ENCODE assay signal across 17 cellular contexts in the genomic region with DNA sequence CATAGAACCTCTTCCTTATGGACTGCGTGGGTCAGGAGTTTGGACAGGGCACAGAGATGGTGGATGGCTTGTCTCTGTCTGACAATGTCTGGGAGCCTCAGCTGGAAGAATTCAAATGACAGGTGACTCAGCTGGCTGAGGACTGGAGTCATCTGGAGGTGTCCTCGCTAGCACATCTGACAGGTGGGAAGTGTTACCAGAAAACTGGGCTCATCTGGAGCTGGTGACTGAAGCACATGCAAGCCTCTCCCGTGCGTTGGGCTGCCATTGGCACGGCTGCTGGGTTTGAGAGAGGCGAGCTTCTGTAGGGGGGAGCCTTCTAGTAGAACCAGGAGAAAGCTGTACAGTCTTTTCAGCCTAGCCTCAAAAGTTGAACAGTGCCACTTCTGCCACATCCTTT.
A peak's percentile ranks its signal among the peaks of the same experiment; 100 is the strongest.
DNase-seq lines count a peak whose midpoint lies in the region; ATAC-seq and TF ChIP-seq lines count a peak whose summit lies in the region.
"Had no signal": no experiment of that assay in that cellular context is flagged by ENCODE, and none has a peak within 500 bp of the region (broad histone marks: within the 10 kb centered on the region; RNA-seq: fewer than 3 reads in every experiment).

No MANE protein-coding gene starts in this region.

- H3K9me3 ChIP-seq in upper lobe of right lung: no peaks in the 10 kb centered on the region
- H3K9me3 ChIP-seq: A549 had no signal

- H3K4me3 Mint-ChIP-seq in activated CD4-positive, alpha-beta T cell treated with anti-CD3 and anti-CD28 coated beads for 36 hours: no peak overlapping the region
- H3K4me3 Mint-ChIP-seq in stimulated activated naive CD8-positive, alpha-beta T cell treated with anti-CD3 and anti-CD28 coated beads, Interleukin-15, amount 100 ng/mL, for 72 hours: no peak overlapping the region
- H3K4me3 Mint-ChIP-seq in stimulated activated effector memory CD8-positive, alpha-beta T cell treated with anti-CD3 and anti-CD28 coated beads, Interleukin-12 subunit alpha, Interleukin-12 subunit beta, amount 100 ng/mL, for 72 hours: no peak overlapping the region
- H3K4me3 Mint-ChIP-seq: CD4-positive, alpha-beta memory T cell; GM23338 had no signal

- no peaks in the 10 kb centered on the region for H3K27me3 ChIP-seq in upper lobe of right lung

- ATAC-seq in activated CD4-positive, alpha-beta T cell treated with anti-CD3 and anti-CD28 coated beads for 36 hours: peak; percentile 13
- peak; percentile 36 for ATAC-seq in stimulated activated naive CD8-positive, alpha-beta T cell treated with anti-CD3 and anti-CD28 coated beads, Interleukin-15, Interleukin-2, amounts not matched to agents 100 U/mL and 50 U/mL, for 24 hours
- ATAC-seq in stimulated activated naive CD8-positive, alpha-beta T cell treated with anti-CD3 and anti-CD28 coated beads, Interleukin-15, amount 100 ng/mL, for 72 hours: no peak
- ATAC-seq in stimulated activated effector memory CD8-positive, alpha-beta T cell treated with anti-CD3 and anti-CD28 coated beads, Interleukin-12 subunit alpha, Interleukin-12 subunit beta, amount 100 ng/mL, for 72 hours: no peak
- ATAC-seq in upper lobe of right lung: no peak
- ATAC-seq: A549, GM23338 had no signal

- no peak overlapping the region for H3K27ac ChIP-seq in upper lobe of right lung
- H3K27ac ChIP-seq: 22Rv1, A549, C4-2B had no signal

- no peaks in the 10 kb centered on the region for H3K9me3 Mint-ChIP-seq in activated CD4-positive, alpha-beta T cell treated with anti-CD3 and anti-CD28 coated beads for 36 hours (ENCODE audit: low read depth)
- H3K9me3 Mint-ChIP-seq in stimulated activated naive CD8-positive, alpha-beta T cell treated with anti-CD3 and anti-CD28 coated beads, Interleukin-15, amount 100 ng/mL, for 72 hours: no peaks in the 10 kb centered on the region
- no peaks in the 10 kb centered on the region for H3K9me3 Mint-ChIP-seq in stimulated activated effector memory CD8-positive, alpha-beta T cell treated with anti-CD3 and anti-CD28 coated beads, Interleukin-12 subunit alpha, Interleukin-12 subunit beta, amount 100 ng/mL, for 72 hours
- H3K9me3 Mint-ChIP-seq: CD4-positive, alpha-beta memory T cell; GM23338 had no signal

- no peak overlapping the region for H3K4me3 ChIP-seq in upper lobe of right lung
- H3K4me3 ChIP-seq: A549, GM23338 had no signal

- POLR2A ChIA-PET in activated CD4-positive, alpha-beta T cell treated with anti-CD3 and anti-CD28 coated beads for 36 hours (lab: Charles Lee): no interaction called here

- no peak for DNase-seq in activated CD4-positive, alpha-beta T cell treated with anti-CD3 and anti-CD28 coated beads for 36 hours
- DNase-seq in activated CD4-positive, alpha-beta T cell treated with anti-CD3 and anti-CD28 coated beads, Interleukin-2, amount 50 U/mL, for 1 hour: no peak
- DNase-seq in stimulated activated naive CD8-positive, alpha-beta T cell treated with anti-CD3 and anti-CD28 coated beads, Interleukin-15, Interleukin-2, amounts not matched to agents 100 U/mL and 50 U/mL, for 24 hours: no peak
- no peak for DNase-seq in stimulated activated naive CD8-positive, alpha-beta T cell treated with anti-CD3 and anti-CD28 coated beads, Interleukin-15, amount 100 ng/mL, for 72 hours
- DNase-seq in posterior cingulate gyrus: peak in 7 of 10 donors; percentile 23 to 92 (median 73)
- DNase-seq in stimulated activated effector memory CD8-positive, alpha-beta T cell treated with anti-CD3 and anti-CD28 coated beads, Interleukin-12 subunit alpha, Interleukin-12 subunit beta, amount 100 ng/mL, for 72 hours (ENCODE audit: low spot score in 2 of 2): no peak
- no peak for DNase-seq in upper lobe of right lung
- DNase-seq: AML-193; CD4-positive, alpha-beta memory T cell; DMS153; DMS79; GDM1; HCEC 1CT had no signal

- no peaks in the 10 kb centered on the region for H3K36me3 Mint-ChIP-seq in activated CD4-positive, alpha-beta T cell treated with anti-CD3 and anti-CD28 coated beads for 36 hours (ENCODE audit: low read depth)
- no peaks in the 10 kb centered on the region for H3K36me3 Mint-ChIP-seq in stimulated activated effector memory CD8-positive, alpha-beta T cell treated with anti-CD3 and anti-CD28 coated beads, Interleukin-12 subunit alpha, Interleukin-12 subunit beta, amount 100 ng/mL, for 72 hours
- H3K36me3 Mint-ChIP-seq: CD4-positive, alpha-beta memory T cell had no signal

- no peaks in the 10 kb centered on the region for H3K4me1 ChIP-seq in upper lobe of right lung
- H3K4me1 ChIP-seq: A549 had no signal

- H3K36me3 ChIP-seq in upper lobe of right lung: no peaks in the 10 kb centered on the region

- no peaks in the 10 kb centered on the region for H3K27me3 Mint-ChIP-seq in activated CD4-positive, alpha-beta T cell treated with anti-CD3 and anti-CD28 coated beads for 36 hours
- no peaks in the 10 kb centered on the region for H3K27me3 Mint-ChIP-seq in stimulated activated naive CD8-positive, alpha-beta T cell treated with anti-CD3 and anti-CD28 coated beads, Interleukin-15, amount 100 ng/mL, for 72 hours
- H3K27me3 Mint-ChIP-seq: CD4-positive, alpha-beta memory T cell had no signal

- CTCF ChIA-PET in activated CD4-positive, alpha-beta T cell treated with anti-CD3 and anti-CD28 coated beads for 36 hours (lab: Charles Lee): interaction anchor here (0.5 kb wide), 1 partner anchor 118 kb away, joined by 4 read pairs; no protein-coding TSS in a partner anchor

- no peak overlapping the region for H3K27ac Mint-ChIP-seq in activated CD4-positive, alpha-beta T cell treated with anti-CD3 and anti-CD28 coated beads for 36 hours
- no peak overlapping the region for H3K27ac Mint-ChIP-seq in stimulated activated naive CD8-positive, alpha-beta T cell treated with anti-CD3 and anti-CD28 coated beads, Interleukin-15, amount 100 ng/mL, for 72 hours
- H3K27ac Mint-ChIP-seq in stimulated activated effector memory CD8-positive, alpha-beta T cell treated with anti-CD3 and anti-CD28 coated beads, Interleukin-12 subunit alpha, Interleukin-12 subunit beta, amount 100 ng/mL, for 72 hours: no peak overlapping the region
- H3K27ac Mint-ChIP-seq: CD4-positive, alpha-beta memory T cell; GM23338 had no signal

- intact Hi-C loops in activated CD4-positive, alpha-beta T cell treated with anti-CD3 and anti-CD28 coated beads for 36 hours (cut with DNase I, micrococcal nuclease): no loop called here
- intact Hi-C loops in posterior cingulate gyrus (cut with DNase I): no loop called here
- intact Hi-C loops in upper lobe of right lung (cut with DNase I): no loop called here

- no peak for TF ChIP-seq CTCF in upper lobe of right lung (IDR thresholded peaks at IDR 0.05)

- H3K4me1 Mint-ChIP-seq in activated CD4-positive, alpha-beta T cell treated with anti-CD3 and anti-CD28 coated beads for 36 hours: peaks cover 17% of the 10 kb centered on the region
- no peaks in the 10 kb centered on the region for H3K4me1 Mint-ChIP-seq in stimulated activated naive CD8-positive, alpha-beta T cell treated with anti-CD3 and anti-CD28 coated beads, Interleukin-15, amount 100 ng/mL, for 72 hours
- H3K4me1 Mint-ChIP-seq in stimulated activated effector memory CD8-positive, alpha-beta T cell treated with anti-CD3 and anti-CD28 coated beads, Interleukin-12 subunit alpha, Interleukin-12 subunit beta, amount 100 ng/mL, for 72 hours: peaks cover 6% of the 10 kb centered on the region

Comparison
In these comparisons a context has a peak if more than half of its experiments do, and no peak if none do; other contexts are left out.
1. ATAC-seq: peak in activated CD4-positive, alpha-beta T cell treated with anti-CD3 and anti-CD28 coated beads for 36 hours (single experiment) and stimulated activated naive CD8-positive, alpha-beta T cell treated with anti-CD3 and anti-CD28 coated beads, Interleukin-15, Interleukin-2, amounts not matched to agents 100 U/mL and 50 U/mL, for 24 hours (single experiment); none in stimulated activated naive CD8-positive, alpha-beta T cell treated with anti-CD3 and anti-CD28 coated beads, Interleukin-15, amount 100 ng/mL, for 72 hours (single experiment), stimulated activated effector memory CD8-positive, alpha-beta T cell treated with anti-CD3 and anti-CD28 coated beads, Interleukin-12 subunit alpha, Interleukin-12 subunit beta, amount 100 ng/mL, for 72 hours (single experiment) and upper lobe of right lung (single experiment).
2. DNase-seq: peak in posterior cingulate gyrus (7 of 10); none in activated CD4-positive, alpha-beta T cell treated with anti-CD3 and anti-CD28 coated beads for 36 hours (single experiment), activated CD4-positive, alpha-beta T cell treated with anti-CD3 and anti-CD28 coated beads, Interleukin-2, amount 50 U/mL, for 1 hour (single experiment), stimulated activated naive CD8-positive, alpha-beta T cell treated with anti-CD3 and anti-CD28 coated beads, Interleukin-15, Interleukin-2, amounts not matched to agents 100 U/mL and 50 U/mL, for 24 hours (single experiment), stimulated activated naive CD8-positive, alpha-beta T cell treated with anti-CD3 and anti-CD28 coated beads, Interleukin-15, amount 100 ng/mL, for 72 hours (0 of 2), stimulated activated effector memory CD8-positive, alpha-beta T cell treated with anti-CD3 and anti-CD28 coated beads, Interleukin-12 subunit alpha, Interleukin-12 subunit beta, amount 100 ng/mL, for 72 hours (0 of 2) and upper lobe of right lung (single experiment).